ENCODE assay signal across 8 cellular contexts in genomic region chr9:68895741-68896478, GRCh38.
DNase-seq lines count a peak whose midpoint lies in the region; ATAC-seq and TF ChIP-seq lines count a peak whose summit lies in the region.

No MANE protein-coding gene starts in this region.

- peaks cover 48% of the 10 kb centered on the region for H3K4me1 Mint-ChIP-seq in T-helper 1 cell treated with Interleukin-12 subunit alpha and Interleukin-12 subunit beta and Interleukin-4 antibody, amounts not matched to agents 30 μg/mL and 1 μg/mL, for 36 hours (ENCODE audit: low read depth)
- H3K4me1 Mint-ChIP-seq in natural killer cell treated with Interleukin-12 subunit alpha and Interleukin-12 subunit beta and Interleukin-15 and Interleukin-18, amount 100 ng/mL, for 72 hours (ENCODE audit: low read depth in 2 of 2), result peaks cover 11 to 16% of the 10 kb centered on the region in 2 donors
- peaks cover 45% of the 10 kb centered on the region for H3K4me1 Mint-ChIP-seq in type B pancreatic cell (ENCODE audit: unreplicated experiment)

- DNase-seq in natural killer cell treated with Interleukin-12 subunit alpha and Interleukin-12 subunit beta and Interleukin-15 and Interleukin-18, amount 100 ng/mL, for 72 hours (ENCODE audit: low spot score), result no peak
- DNase-seq in type B pancreatic cell (ENCODE audit: extremely low spot score, unreplicated experiment), result no peak
- no peak for DNase-seq in RWPE1 (ENCODE audit: low spot score)
- DNase-seq in NCI-H2196 (lab: John Stamatoyannopoulos, UW; ENCODE audit: unreplicated experiment), result no peak
- DNase-seq in NCI-H82 (lab: John Stamatoyannopoulos, UW), result no peak

- H3K4me3 Mint-ChIP-seq in T-helper 1 cell treated with Interleukin-12 subunit alpha and Interleukin-12 subunit beta and Interleukin-4 antibody, amounts not matched to agents 30 μg/mL and 1 μg/mL, for 36 hours, result peak overlapping the region; percentile 74
- H3K4me3 Mint-ChIP-seq in natural killer cell treated with Interleukin-12 subunit alpha and Interleukin-12 subunit beta and Interleukin-15 and Interleukin-18, amount 100 ng/mL, for 72 hours, result peak overlapping the region; percentile 19
- H3K4me3 Mint-ChIP-seq in type B pancreatic cell, result no peak overlapping the region

- H3K9me3 Mint-ChIP-seq in T-helper 1 cell treated with Interleukin-12 subunit alpha and Interleukin-12 subunit beta and Interleukin-4 antibody, amounts not matched to agents 30 μg/mL and 1 μg/mL, for 36 hours, result no peaks in the 10 kb centered on the region
- H3K9me3 Mint-ChIP-seq in natural killer cell treated with Interleukin-12 subunit alpha and Interleukin-12 subunit beta and Interleukin-15 and Interleukin-18, amount 100 ng/mL, for 72 hours, result no peaks in the 10 kb centered on the region
- no peaks in the 10 kb centered on the region for H3K9me3 Mint-ChIP-seq in type B pancreatic cell

- no peak overlapping the region for H3K27ac ChIP-seq in RWPE1

- H3K27me3 Mint-ChIP-seq in T-helper 1 cell treated with Interleukin-12 subunit alpha and Interleukin-12 subunit beta and Interleukin-4 antibody, amounts not matched to agents 30 μg/mL and 1 μg/mL, for 36 hours (ENCODE audit: low read depth), result no peaks in the 10 kb centered on the region
- H3K27me3 Mint-ChIP-seq in natural killer cell treated with Interleukin-12 subunit alpha and Interleukin-12 subunit beta and Interleukin-15 and Interleukin-18, amount 100 ng/mL, for 72 hours, result peaks cover 6 to 8% of the 10 kb centered on the region in 2 donors
- no peaks in the 10 kb centered on the region for H3K27me3 Mint-ChIP-seq in type B pancreatic cell

- POLR2A ChIA-PET in RWPE1 (lab: Yijun Ruan, JAX; ENCODE audit: low non-redundant PET), result no interaction called here

- peak; percentile 90 for ATAC-seq in GM18870 (IDR thresholded peaks at IDR 0.05; ENCODE audit: unreplicated experiment)
- ATAC-seq in HG02642 (IDR thresholded peaks at IDR 0.05; ENCODE audit: poor library complexity, unreplicated experiment), result peak; percentile 83
- peak in 1 of 2 donors; percentile 44 for ATAC-seq in natural killer cell treated with Interleukin-12 subunit alpha and Interleukin-12 subunit beta and Interleukin-15 and Interleukin-18, amount 100 ng/mL, for 72 hours

- TF ChIP-seq CTCF in type B pancreatic cell (conservative IDR thresholded peaks at IDR 0.05), result no peak
- no peak for TF ChIP-seq CTCF in RWPE1 (conservative IDR thresholded peaks at IDR 0.05; ENCODE audit: low read depth)

- H3K36me3 Mint-ChIP-seq in T-helper 1 cell treated with Interleukin-12 subunit alpha and Interleukin-12 subunit beta and Interleukin-4 antibody, amounts not matched to agents 30 μg/mL and 1 μg/mL, for 36 hours (ENCODE audit: low read depth), result peaks cover 4% of the 10 kb centered on the region
- no peaks in the 10 kb centered on the region for H3K36me3 Mint-ChIP-seq in natural killer cell treated with Interleukin-12 subunit alpha and Interleukin-12 subunit beta and Interleukin-15 and Interleukin-18, amount 100 ng/mL, for 72 hours
- H3K36me3 Mint-ChIP-seq in type B pancreatic cell, result no peaks in the 10 kb centered on the region

- peak overlapping the region; percentile 88 for H3K27ac Mint-ChIP-seq in T-helper 1 cell treated with Interleukin-12 subunit alpha and Interleukin-12 subunit beta and Interleukin-4 antibody, amounts not matched to agents 30 μg/mL and 1 μg/mL, for 36 hours
- H3K27ac Mint-ChIP-seq in natural killer cell treated with Interleukin-12 subunit alpha and Interleukin-12 subunit beta and Interleukin-15 and Interleukin-18, amount 100 ng/mL, for 72 hours, result peak overlapping the region; percentile 5 to 47
- H3K27ac Mint-ChIP-seq in type B pancreatic cell, result no peak overlapping the region

- CTCF ChIA-PET in RWPE1 (lab: Yijun Ruan, JAX), result interaction anchor here (0.6 kb wide), 1 partner anchor 44 kb away, joined by 3 read pairs; no protein-coding TSS in a partner anchor
